In the genomic region with DNA sequence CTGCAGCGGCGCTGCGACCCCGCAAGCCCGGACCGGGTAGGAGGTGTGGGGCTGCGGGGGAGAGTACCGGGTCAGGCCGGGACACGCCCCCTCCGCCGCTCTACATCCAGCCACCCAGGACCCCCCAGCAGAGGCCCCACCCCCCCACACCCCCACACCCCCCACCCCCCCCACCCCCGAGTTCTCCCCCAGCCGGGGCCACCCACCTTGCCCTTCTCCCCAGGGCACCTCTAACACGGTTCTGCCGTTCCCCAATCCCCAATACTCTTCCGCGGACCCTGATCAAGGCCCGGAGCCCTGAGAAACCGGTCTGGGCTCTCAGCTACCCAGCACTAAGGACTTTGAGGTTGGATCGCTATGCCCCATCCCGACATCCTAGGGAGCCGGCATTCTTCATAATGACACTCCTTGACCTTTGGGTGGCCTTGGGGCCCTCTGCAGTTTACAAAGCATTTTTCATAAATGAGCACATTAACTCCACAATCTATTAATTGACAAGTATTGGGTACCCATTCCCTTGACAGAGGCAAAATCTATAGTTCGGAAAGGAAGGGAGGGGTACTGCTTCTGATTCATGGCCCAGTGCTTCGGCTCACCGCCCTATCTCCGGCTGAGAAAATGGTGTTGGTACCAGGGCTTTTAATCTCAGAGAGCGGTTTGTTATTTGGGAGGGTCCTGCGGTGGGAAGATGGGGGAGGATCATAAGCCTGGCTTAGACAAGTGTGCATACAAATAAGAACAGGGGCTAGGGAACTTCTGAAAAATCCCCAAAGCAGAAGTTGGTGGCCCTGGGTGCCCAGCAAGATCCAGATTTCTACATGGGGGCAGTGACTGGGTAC, we compare ENCODE assay signal across 9 cellular contexts. TPM values are rescaled to one million over a fixed set of nuclear protein-coding genes. Genes with fewer than 3 reads are reported as not detected.
DNase-seq lines count a peak whose midpoint lies in the region; ATAC-seq, FAIRE-seq and TF ChIP-seq lines count a peak whose summit lies in the region.
"Had no signal": no experiment of that assay in that cellular context is flagged by ENCODE, and none has a peak within 500 bp of the region (broad histone marks: within the 10 kb centered on the region; RNA-seq: fewer than 3 reads in every experiment).

No MANE protein-coding gene starts in this region.

- H4K20me1 ChIP-seq in Karpas-422 (ENCODE audit: insufficient read depth, low read depth, low read length) (peaks cover 21% of the 10 kb centered on the region), neural progenitor cell (ENCODE audit: low read depth) (peaks cover 30% of the 10 kb centered on the region)

- peak overlapping the region in 2 of 3 donors; percentile 33 to 89 for H3K27ac Mint-ChIP-seq in CD4-positive, CD25-positive, alpha-beta regulatory T cell
- H3K27ac Mint-ChIP-seq in neural progenitor cell, result no peak overlapping the region

- peaks cover 3 to 65% (median 45%) of the 10 kb centered on the region in 4 donors for H3K4me1 Mint-ChIP-seq in CD4-positive, CD25-positive, alpha-beta regulatory T cell
- H3K4me1 Mint-ChIP-seq in neural progenitor cell, result peaks cover 49% of the 10 kb centered on the region

- peak overlapping the region; percentile 76 to 96 (median 86) for H3K4me3 Mint-ChIP-seq in CD4-positive, CD25-positive, alpha-beta regulatory T cell
- peak overlapping the region; percentile 86 for H3K4me3 Mint-ChIP-seq in neural progenitor cell

- no peak overlapping the region for H3K27ac ChIP-seq in CD4-positive, CD25-positive, alpha-beta regulatory T cell (ENCODE audit: insufficient read depth, low read length, poor library complexity, severe bottlenecking)
- no peak overlapping the region for H3K27ac ChIP-seq in Karpas-422 (ENCODE audit: low read length)
- no peak overlapping the region for H3K27ac ChIP-seq in colonic mucosa
- no peak overlapping the region for H3K27ac ChIP-seq in neural progenitor cell
- no peak overlapping the region for H3K27ac ChIP-seq in thyroid gland

- ATAC-seq in CD4-positive, CD25-positive, alpha-beta regulatory T cell (ENCODE audit: low read depth in 2 of 2), result no peak

- H3K27me3 ChIP-seq in CD4-positive, CD25-positive, alpha-beta regulatory T cell (ENCODE audit: control insufficient read depth, insufficient read depth, low read length), result no peaks in the 10 kb centered on the region
- no peaks in the 10 kb centered on the region for H3K27me3 ChIP-seq in Karpas-422 (ENCODE audit: low read length)
- no peaks in the 10 kb centered on the region for H3K27me3 ChIP-seq in colonic mucosa
- H3K27me3 ChIP-seq in neural progenitor cell, result peaks cover 88% of the 10 kb centered on the region
- H3K27me3 ChIP-seq in thyroid gland, result no peaks in the 10 kb centered on the region

- no peak for FAIRE-seq in urothelium cell line (lab: Jason Lieb, UNC)

- DNase-seq in CD4-positive, CD25-positive, alpha-beta regulatory T cell, result peak in 1 of 3 donors; percentile 12
- DNase-seq in Karpas-422 (no peak), colonic mucosa (peak; percentile 45), neural progenitor cell (ENCODE audit: low spot score) (no peak), thyroid gland (no peak), urothelium cell line (ENCODE audit: low spot score) (no peak), COLO668 (lab: John Stamatoyannopoulos, UW; ENCODE audit: unreplicated experiment) (no peak), NCI-H2196 (lab: John Stamatoyannopoulos, UW; ENCODE audit: unreplicated experiment) (no peak)
- DNase-seq: SW 1271 had no signal

- H3K36me3 ChIP-seq in CD4-positive, CD25-positive, alpha-beta regulatory T cell (ENCODE audit: control insufficient read depth, insufficient read depth, low read length), result peaks cover under 1% of the 10 kb centered on the region
- H3K36me3 ChIP-seq in Karpas-422 (ENCODE audit: insufficient read depth, low read length) (peaks cover 9% of the 10 kb centered on the region; the same call in 1 of the 2 replicates), colonic mucosa (no peaks in the 10 kb centered on the region), neural progenitor cell (no peaks in the 10 kb centered on the region), thyroid gland (no peaks in the 10 kb centered on the region)

- peak overlapping the region; percentile 50 for H3K4me2 ChIP-seq in Karpas-422 (ENCODE audit: low read depth, low read length, poor library complexity, severe bottlenecking)
- H3K4me2 ChIP-seq in neural progenitor cell, result peak overlapping the region; percentile 54

- H3K9me3 ChIP-seq in CD4-positive, CD25-positive, alpha-beta regulatory T cell (ENCODE audit: control insufficient read depth in 2 of 2, low read length in 2 of 2), result no peaks in the 10 kb centered on the region
- H3K9me3 ChIP-seq in Karpas-422 (ENCODE audit: low read length), result no peaks in the 10 kb centered on the region
- H3K9me3 ChIP-seq in colonic mucosa, result no peaks in the 10 kb centered on the region
- H3K9me3 ChIP-seq in neural progenitor cell (ENCODE audit: low read depth), result no peaks in the 10 kb centered on the region
- H3K9me3 ChIP-seq in thyroid gland, result no peaks in the 10 kb centered on the region

- H3K27me3 Mint-ChIP-seq in CD4-positive, CD25-positive, alpha-beta regulatory T cell, result peaks cover 5% of the 10 kb centered on the region
- peaks cover 39% of the 10 kb centered on the region for H3K27me3 Mint-ChIP-seq in neural progenitor cell (ENCODE audit: insufficient read depth, low read depth)

- no peaks in the 10 kb centered on the region for H3K9me2 ChIP-seq in Karpas-422 (replicated peaks; ENCODE audit: insufficient read depth, low read length)

- peaks cover 0 to 1% (median 0%) of the 10 kb centered on the region in 7 donors for H3K9me3 Mint-ChIP-seq in CD4-positive, CD25-positive, alpha-beta regulatory T cell
- no peaks in the 10 kb centered on the region for H3K9me3 Mint-ChIP-seq in neural progenitor cell

- peaks cover 51% of the 10 kb centered on the region for H3F3A ChIP-seq in neural progenitor cell (ENCODE audit: low read depth)

- H3K4me1 ChIP-seq in CD4-positive, CD25-positive, alpha-beta regulatory T cell (ENCODE audit: control insufficient read depth, insufficient read depth, low read length, poor library complexity, severe bottlenecking), result peaks cover 55% of the 10 kb centered on the region
- H3K4me1 ChIP-seq in Karpas-422 (ENCODE audit: low read length) (peaks cover 42% of the 10 kb centered on the region), colonic mucosa (peaks cover 11% of the 10 kb centered on the region), neural progenitor cell (peaks cover 39% of the 10 kb centered on the region), thyroid gland (peaks cover 17 to 30% of the 10 kb centered on the region in 2 donors)

- H3K36me3 Mint-ChIP-seq in CD4-positive, CD25-positive, alpha-beta regulatory T cell, result peaks cover 6% of the 10 kb centered on the region
- peaks cover 3% of the 10 kb centered on the region for H3K36me3 Mint-ChIP-seq in neural progenitor cell

- no peak for TF ChIP-seq POLR2A in thyroid gland (IDR thresholded peaks at IDR 0.05)

- H3K4me3 ChIP-seq in CD4-positive, CD25-positive, alpha-beta regulatory T cell (ENCODE audit: low read depth, low read length), result no peak overlapping the region
- H3K4me3 ChIP-seq in Karpas-422 (ENCODE audit: low read length) (peak overlapping the region; percentile 37; the same call in 1 of the 2 replicates), colonic mucosa (no peak overlapping the region), neural progenitor cell (peak overlapping the region; percentile 70), thyroid gland (replicated peaks in 1 of 3) (peak overlapping the region in 1 of 3 donors; percentile 72)

- 47 to 52% methylated on average over 15 of the region's 29 CpGs for WGBS in thyroid gland, 2 donors

- intact Hi-C loops in colonic mucosa (cut with DNase I), result no loop called here
- intact Hi-C loops in thyroid gland (cut with DNase I), result no loop called here

- H2AFZ ChIP-seq in Karpas-422 (ENCODE audit: low read length) (no peak overlapping the region), neural progenitor cell (replicated peaks) (no peak overlapping the region)

- H3K79me2 ChIP-seq in Karpas-422 (ENCODE audit: low read length), result peaks cover 26% of the 10 kb centered on the region
- H3K79me2 ChIP-seq in neural progenitor cell (ENCODE audit: low read depth), result no peaks in the 10 kb centered on the region

- no peak overlapping the region for H3K9ac ChIP-seq in Karpas-422 (ENCODE audit: low read length)
- peak overlapping the region in 1 of 2 donors; percentile 21 for H3K9ac ChIP-seq in colonic mucosa (ENCODE audit: low read depth in 2 of 2, low read length in 2 of 2)
- H3K9ac ChIP-seq in neural progenitor cell, result no peak overlapping the region

- TF ChIP-seq CTCF in colonic mucosa (IDR thresholded peaks at IDR 0.05) (no peak), neural progenitor cell (IDR thresholded peaks at IDR 0.05) (peak; percentile 11), thyroid gland (IDR thresholded peaks at IDR 0.05) (no peak)

RNA-seq across cellular contexts. Expression of a gene that starts 3.4 kb away (rescaled TPM):
- total RNA-seq in CD4-positive, CD25-positive, alpha-beta regulatory T cell, result 48.2 TPM
- polyA plus RNA-seq in CD4-positive, CD25-positive, alpha-beta regulatory T cell, result 10 to 100 TPM; 27.2 to 43.5 (median 32.4) TPM
- 30.5 and 50.1 TPM in 2 replicates for total RNA-seq in Karpas-422 (2014; rRNA removed; shearing (Covaris generic); ENCODE audit: low replicate concordance)
- total RNA-seq in colonic mucosa (10 to 100 TPM; 37.5 to 50.0 TPM), neural progenitor cell (ENCODE audit: low replicate concordance) (17.0 and 30.8 TPM in 2 replicates), thyroid gland (10 to 100 TPM; 12.3 to 37.9 (median 22.9) TPM)

RNA-seq across cellular contexts. Expression of a gene that starts 44.9 kb away (rescaled TPM):
- 0.42 TPM for total RNA-seq in CD4-positive, CD25-positive, alpha-beta regulatory T cell
- polyA plus RNA-seq in CD4-positive, CD25-positive, alpha-beta regulatory T cell, result under 1 TPM in 1 of 4 donors, not detected in 3; 0.06 TPM
- total RNA-seq in Karpas-422 (2014; rRNA removed; shearing (Covaris generic); ENCODE audit: low replicate concordance), result not detected in 2 replicates
- total RNA-seq in colonic mucosa, result under 1 TPM in 1 of 2 donors, not detected in 1; 0.24 TPM
- total RNA-seq in neural progenitor cell (ENCODE audit: low replicate concordance), result 0.68 TPM in 1 of 2 replicates, not detected in the other
- 1 to 10 TPM in 1 of 4 donors, under 1 TPM in 1, not detected in 2; 0.78 to 1.1 TPM for total RNA-seq in thyroid gland

RNA-seq across cellular contexts. Expression of a gene that starts 49.3 kb away (rescaled TPM):
- 4.1 TPM for total RNA-seq in CD4-positive, CD25-positive, alpha-beta regulatory T cell
- 1 to 10 TPM; 1.6 to 8.8 (median 5.5) TPM for polyA plus RNA-seq in CD4-positive, CD25-positive, alpha-beta regulatory T cell
- 16.3 and 32.2 TPM in 2 replicates for total RNA-seq in Karpas-422 (2014; rRNA removed; shearing (Covaris generic); ENCODE audit: low replicate concordance)
- 10 to 100 TPM; 12.1 to 31.4 TPM for total RNA-seq in colonic mucosa
- total RNA-seq in neural progenitor cell (ENCODE audit: low replicate concordance), result 53.9 and 70.1 TPM in 2 replicates
- 10 to 100 TPM in 2 of 4 donors, 1 to 10 TPM in 2; 5.4 to 21.2 (median 11.3) TPM for total RNA-seq in thyroid gland

Comparison
In these comparisons a context has a peak if more than half of its experiments do, and no peak if none do; other contexts are left out.
1. H3K4me3 ChIP-seq: peak in Karpas-422 (single experiment) and neural progenitor cell (single experiment); none in CD4-positive, CD25-positive, alpha-beta regulatory T cell (single experiment) and colonic mucosa (single experiment).